ENCODE assay signal across 24 cellular contexts in genomic region chr20:8212286-8212685, GRCh38.
A peak's percentile ranks its signal among the peaks of the same experiment; 100 is the strongest.
DNase-seq lines count a peak whose midpoint lies in the region; ATAC-seq and TF ChIP-seq lines count a peak whose summit lies in the region.
"Had no signal": no experiment of that assay in that cellular context is flagged by ENCODE, and none has a peak within 500 bp of the region (broad histone marks: within the 10 kb centered on the region; RNA-seq: fewer than 3 reads in every experiment).

No MANE protein-coding gene starts in this region.

- H2BK120ac ChIP-seq in mesenchymal stem cell (ENCODE audit: low read depth, low read length): no peak overlapping the region

- H3K27me3 ChIP-seq in GM23248 (replicated peaks; ENCODE audit: insufficient read depth) (no peaks in the 10 kb centered on the region), mesenchymal stem cell (ENCODE audit: control insufficient read depth in 1 of 2, insufficient read depth in 1 of 2, low read length in 2 of 2) (no peaks in the 10 kb centered on the region)
- H3K27me3 ChIP-seq: adrenal gland, foreskin keratinocyte, neural progenitor cell, tibial artery had no signal

- no peaks in the 10 kb centered on the region for H3K36me3 ChIP-seq in GM23248 (ENCODE audit: low read depth)
- H3K36me3 ChIP-seq in mesenchymal stem cell (ENCODE audit: control insufficient read depth in 1 of 2, insufficient read depth in 2 of 2, low read depth in 1 of 2, low read length in 2 of 2): no peaks in the 10 kb centered on the region
- H3K36me3 ChIP-seq: adrenal gland, neural progenitor cell, tibial artery had no signal

- H2AFZ ChIP-seq in GM23248 (no peak overlapping the region), mesenchymal stem cell (ENCODE audit: low read depth, low read length) (no peak overlapping the region)
- H2AFZ ChIP-seq: neural progenitor cell had no signal

- H3K4me2 ChIP-seq in GM23248 (ENCODE audit: unreplicated experiment): no peak overlapping the region
- H3K4me2 ChIP-seq in mesenchymal stem cell (ENCODE audit: low read length, poor library complexity, severe bottlenecking): no peak overlapping the region
- H3K4me2 ChIP-seq: neural progenitor cell had no signal

- peaks cover 10% of the 10 kb centered on the region; the same call in 1 of the 2 replicates for H3K4me1 ChIP-seq in GM23248 (ENCODE audit: insufficient read depth)
- no peaks in the 10 kb centered on the region for H3K4me1 ChIP-seq in mesenchymal stem cell (ENCODE audit: control insufficient read depth, insufficient read depth, low read depth, low read length)
- H3K4me1 ChIP-seq: foreskin keratinocyte had no signal

- no peak overlapping the region for H3K18ac ChIP-seq in mesenchymal stem cell (ENCODE audit: low read depth in 1 of 2, low read length in 2 of 2)

- H3K4ac ChIP-seq in mesenchymal stem cell (ENCODE audit: low read depth in 1 of 2, low read length in 2 of 2): no peak overlapping the region

- no peak overlapping the region for H3K9ac ChIP-seq in GM23248
- no peak overlapping the region for H3K9ac ChIP-seq in mesenchymal stem cell (ENCODE audit: low read length)
- H3K9ac ChIP-seq: neural progenitor cell had no signal

- peak; percentile 37 for DNase-seq in GM12865 (ENCODE audit: low read depth)
- peak; percentile 22 for DNase-seq in GM23248
- peak; percentile 11 for DNase-seq in NCI-H460 (ENCODE audit: extremely low read depth, low read depth)
- DNase-seq in mesenchymal stem cell: peak; percentile 41
- DNase-seq: activated CD4-positive, alpha-beta T cell treated with anti-CD3 and anti-CD28 coated beads, Interleukin-2, amount 10 ng/mL, durations not matched to agents 24 days and 14 days; activated CD8-positive, alpha-beta memory T cell treated with anti-CD3 and anti-CD28 coated beads, Interleukin-2, amount 50 U/mL, for 48 hours; activated gamma-delta T cell; CD8-positive, alpha-beta memory T cell; cortex of kidney; DMS53; foreskin keratinocyte; hippocampal formation; NCI-H1417; NCI-H2171 treated with DMSO at 0.1 percent for 48 hours; psoas muscle; SHP77 treated with DMSO at 0.1 percent for 48 hours; stimulated activated CD4-positive, alpha-beta T cell treated with anti-CD3 and anti-CD28 coated beads, Interleukin-1b, Interleukin-23, amount 100 ng/mL, for 48 hours; stimulated activated naive CD4-positive, alpha-beta T cell; tibial artery had no signal

- no peak overlapping the region for H4K8ac ChIP-seq in mesenchymal stem cell (ENCODE audit: low read length)

- WGBS in GM23248 (ENCODE audit: low coverage in 1 of 2, low lambda C conversion rate in 2 of 2, missing lambda C conversion rate in 2 of 2), 2 experiments: 53 to 60% methylated on average over 3 of the region's 3 CpGs
- WGBS in mesenchymal stem cell: 68% methylated on average over 2 of the region's 3 CpGs

- H3K9me3 ChIP-seq in GM23248 (ENCODE audit: low read depth) (no peaks in the 10 kb centered on the region), mesenchymal stem cell (ENCODE audit: control insufficient read depth, low read length) (no peaks in the 10 kb centered on the region)
- H3K9me3 ChIP-seq: adrenal gland, psoas muscle, tibial artery had no signal

- H2BK12ac ChIP-seq in mesenchymal stem cell (ENCODE audit: low read length in 2 of 2): no peak overlapping the region

- TF ChIP-seq CTCF in GM12865 (IDR thresholded peaks at IDR 0.05; ENCODE audit: insufficient read depth, low read depth, low read length, missing control alignments): no peak

- H4K91ac ChIP-seq in mesenchymal stem cell (ENCODE audit: low read length): no peak overlapping the region

- H3K4me3 ChIP-seq in GM12865 (ENCODE audit: low read depth, low read length): no peak overlapping the region
- no peak overlapping the region for H3K4me3 ChIP-seq in GM23248
- no peak overlapping the region for H3K4me3 ChIP-seq in mesenchymal stem cell (ENCODE audit: insufficient read depth in 1 of 2, low read depth in 1 of 2, low read length in 2 of 2)
- H3K4me3 ChIP-seq: neural progenitor cell, psoas muscle, tibial artery had no signal

- H2AK5ac ChIP-seq in mesenchymal stem cell (ENCODE audit: low read length, severe bottlenecking): no peak overlapping the region

- H3K9me2 ChIP-seq in GM23248 (ENCODE audit: insufficient read depth): no peaks in the 10 kb centered on the region

- H3K79me1 ChIP-seq in mesenchymal stem cell (replicated peaks; ENCODE audit: low read length, poor library complexity, severe bottlenecking): no peaks in the 10 kb centered on the region

- H2BK5ac ChIP-seq in mesenchymal stem cell (ENCODE audit: low read depth, low read length, poor library complexity, severe bottlenecking): no peak overlapping the region

- H3K79me2 ChIP-seq in GM23248 (ENCODE audit: insufficient read depth): no peaks in the 10 kb centered on the region

- in situ Hi-C loops in GM23248 (cut with MboI): no loop called here

- H3K23ac ChIP-seq in mesenchymal stem cell (ENCODE audit: low read length in 2 of 2): no peak overlapping the region

- H3F3A ChIP-seq in GM23248 (ENCODE audit: insufficient read depth): no peaks in the 10 kb centered on the region

- no peak for ATAC-seq in GM19023 (IDR thresholded peaks at IDR 0.05; ENCODE audit: unreplicated experiment)
- ATAC-seq in HG02678 (IDR thresholded peaks at IDR 0.05; ENCODE audit: unreplicated experiment): no peak
- ATAC-seq in HG03432 (IDR thresholded peaks at IDR 0.05; ENCODE audit: unreplicated experiment): no peak
- ATAC-seq: foreskin keratinocyte, psoas muscle had no signal

- H4K20me1 ChIP-seq in GM23248 (ENCODE audit: insufficient read depth): no peaks in the 10 kb centered on the region

- no peak overlapping the region for H3K27ac ChIP-seq in GM23248
- H3K27ac ChIP-seq in mesenchymal stem cell (ENCODE audit: low read length, poor library complexity, severe bottlenecking): no peak overlapping the region
- H3K27ac ChIP-seq: foreskin keratinocyte, neural progenitor cell, psoas muscle, tibial artery had no signal

- no peak overlapping the region for H3K14ac ChIP-seq in mesenchymal stem cell (ENCODE audit: low read length in 2 of 2)

- no peak overlapping the region for H2BK15ac ChIP-seq in mesenchymal stem cell (ENCODE audit: low read depth, poor library complexity, severe bottlenecking)
